8 cellular contexts compared by ENCODE assay signal in genomic region chr14:54564071-54564798, GRCh38. TPM values are rescaled to one million over a fixed set of nuclear protein-coding genes. Genes with fewer than 3 reads are reported as not detected.
A peak's percentile ranks its signal among the peaks of the same experiment; 100 is the strongest.
DNase-seq lines count a peak whose midpoint lies in the region; ATAC-seq and TF ChIP-seq lines count a peak whose summit lies in the region.

No MANE protein-coding gene starts in this region.

- ATAC-seq in lung (ENCODE audit: insufficient read depth, low FRiP score), result no peak
- no peak for ATAC-seq in GM21515 (IDR thresholded peaks at IDR 0.05; ENCODE audit: unreplicated experiment)
- no peak for ATAC-seq in GM18519 (IDR thresholded peaks at IDR 0.05; ENCODE audit: low FRiP score, unreplicated experiment)

- in situ Hi-C loops in GM13977 (cut with MboI; ENCODE audit: low pct_unique_long_range_greater_than_20kb, low sequenced_read_pairs, unreplicated experiment), result no loop called here

- TF ChIP-seq CTCF in GM13977 (IDR thresholded peaks at IDR 0.05; ENCODE audit: extremely low read depth, insufficient read depth, missing control alignments) (peak; percentile 66), cardiac fibroblast (IDR thresholded peaks at IDR 0.05; ENCODE audit: low read depth, low read length) (peak; percentile 64), lung (IDR thresholded peaks at IDR 0.05; ENCODE audit: control extremely low read depth, extremely low read depth) (peak; percentile 69)

- H3K9me3 ChIP-seq in BLaER1, result no peaks in the 10 kb centered on the region
- no peaks in the 10 kb centered on the region for H3K9me3 ChIP-seq in lung (ENCODE audit: control insufficient read depth in 2 of 2, insufficient read depth in 1 of 2, low read length in 1 of 2)

- peak overlapping the region; percentile 98 for H3K4me2 ChIP-seq in BLaER1

- peak overlapping the region; percentile 95; the same call in 1 of the 2 replicates for H3K4me3 ChIP-seq in BLaER1
- H3K4me3 ChIP-seq in cardiac fibroblast (replicated peaks in 1 of 2; ENCODE audit: low read depth in 2 of 2, low read length in 2 of 2), result peak overlapping the region in 1 of 2 donors; percentile 75
- no peak overlapping the region for H3K4me3 ChIP-seq in lung
- H3K4me3 ChIP-seq in urinary bladder (ENCODE audit: low read depth, low read length), result no peak overlapping the region

- H3K36me3 ChIP-seq in BLaER1, result no peaks in the 10 kb centered on the region
- H3K36me3 ChIP-seq in lung (ENCODE audit: control insufficient read depth in 2 of 2, insufficient read depth in 2 of 2, low read length in 2 of 2), result no peaks in the 10 kb centered on the region
- no peaks in the 10 kb centered on the region for H3K36me3 ChIP-seq in urinary bladder (ENCODE audit: insufficient read depth)

- 7 to 13% methylated on average over 9 of the region's 9 CpGs for WGBS in lung, 2 donors
- WGBS in urinary bladder, result 12% methylated on average over 9 of the region's 9 CpGs

- peaks cover 6% of the 10 kb centered on the region for H4K20me1 ChIP-seq in BLaER1

- DNase-seq in GM13977 (ENCODE audit: low spot score) (peak; percentile 61), NCI-H460 (ENCODE audit: extremely low read depth, low read depth) (peak; percentile 44), cardiac fibroblast (ENCODE audit: low read depth in 2 of 2) (peak; percentile 65 to 72), lung (ENCODE audit: low spot score) (no peak)

- H3K4me1 ChIP-seq in BLaER1 (peaks cover 21% of the 10 kb centered on the region), lung (ENCODE audit: control insufficient read depth in 2 of 2, insufficient read depth in 2 of 2, low read length in 2 of 2) (peaks cover 0 to 3% of the 10 kb centered on the region in 2 donors), urinary bladder (ENCODE audit: insufficient read depth) (no peaks in the 10 kb centered on the region)

- H3K27me3 ChIP-seq in BLaER1 (peaks cover 13% of the 10 kb centered on the region; the same call in 1 of the 2 replicates), lung (ENCODE audit: control insufficient read depth, insufficient read depth) (no peaks in the 10 kb centered on the region)

- H3K9ac ChIP-seq in BLaER1, result no peak overlapping the region

- H3K27ac ChIP-seq in BLaER1, result no peak overlapping the region
- H3K27ac ChIP-seq in lung (ENCODE audit: low read depth in 1 of 2, low read length in 1 of 2), result peak overlapping the region in 1 of 2 donors; percentile 99
- H3K27ac ChIP-seq in urinary bladder (ENCODE audit: low read depth), result peak overlapping the region; percentile 99

RNA-seq across cellular contexts. Expression of gene SAMD4A, which starts 2.7 kb away (rescaled TPM):
- 21.4 and 23.4 TPM in 2 replicates for total RNA-seq in NCI-H460 (2014; rRNA removed; shearing (Covaris generic))
- 25.1 and 29.3 TPM in 2 replicates for polyA plus RNA-seq in NCI-H460 (2014; cell fraction: nucleus; rRNA removed)
- total RNA-seq in lung (10 to 100 TPM; 25.9 to 26.6 TPM), urinary bladder (58.5 TPM)
- polyA plus RNA-seq in lung (1 to 10 TPM; 5.8 to 6.4 TPM), urinary bladder (16.0 TPM)

RNA-seq across cellular contexts. Expression of gene CGRRF1, which starts 54.5 kb away (rescaled TPM):
- total RNA-seq in NCI-H460 (2014; rRNA removed; shearing (Covaris generic)), result 19.0 and 24.5 TPM in 2 replicates
- polyA plus RNA-seq in NCI-H460 (2014; cell fraction: nucleus; rRNA removed), result 15.9 and 22.4 TPM in 2 replicates
- total RNA-seq in lung (10 to 100 TPM; 16.1 to 17.3 TPM), urinary bladder (28.3 TPM)
- polyA plus RNA-seq in lung (10 to 100 TPM; 11.2 to 21.5 TPM), urinary bladder (17.0 TPM)
